Comparison of ENCODE assay signal across 18 cellular contexts in genomic region chr1:17662296-17662695, GRCh38.
"Had no signal": no experiment of that assay in that cellular context is flagged by ENCODE, and none has a peak within 500 bp of the region (broad histone marks: within the 10 kb centered on the region; RNA-seq: fewer than 3 reads in every experiment).

No MANE protein-coding gene starts in this region.

- ATAC-seq: activated CD4-positive, alpha-beta T cell treated with anti-CD3 and anti-CD28 coated beads for 36 hours had no signal

- H3K36me3 Mint-ChIP-seq: activated CD4-positive, alpha-beta memory T cell treated with anti-CD3 and anti-CD28 coated beads for 36 hours; activated CD8-positive, alpha-beta memory T cell treated with anti-CD3 and anti-CD28 coated beads, Interleukin-2, amount 10 ng/mL, durations not matched to agents 7 days and 5 days; activated naive CD4-positive, alpha-beta T cell treated with anti-CD3 and anti-CD28 coated beads, Interleukin-2, amount 50 U/mL, for 24 hours; activated naive CD8-positive, alpha-beta T cell treated with anti-CD3 and anti-CD28 coated beads for 36 hours had no signal

- H3K27ac Mint-ChIP-seq: activated CD4-positive, alpha-beta memory T cell treated with anti-CD3 and anti-CD28 coated beads for 36 hours; activated CD4-positive, alpha-beta T cell treated with anti-CD3 and anti-CD28 coated beads for 36 hours; activated CD4-positive, alpha-beta T cell treated with anti-CD3 and anti-CD28 coated beads, Interleukin-2, amount 10 ng/mL, durations not matched to agents 24 days and 14 days; activated CD8-positive, alpha-beta memory T cell treated with anti-CD3 and anti-CD28 coated beads, Interleukin-2, amount 10 ng/mL, durations not matched to agents 7 days and 5 days; activated CD8-positive, alpha-beta T cell treated with anti-CD3 and anti-CD28 coated beads, Interleukin-2, amount 10 ng/mL, durations not matched to agents 7 days and 5 days; activated naive CD4-positive, alpha-beta T cell treated with anti-CD3 and anti-CD28 coated beads for 36 hours; activated naive CD4-positive, alpha-beta T cell treated with anti-CD3 and anti-CD28 coated beads, Interleukin-2, amount 50 U/mL, for 24 hours; activated naive CD8-positive, alpha-beta T cell treated with anti-CD3 and anti-CD28 coated beads for 36 hours; activated T-helper 1 cell treated with anti-CD3 and anti-CD28 coated beads, Interleukin-12 subunit alpha, Interleukin-12 subunit beta, Interleukin-2, Interleukin-4 antibody, amounts not matched to agents 30 ng/mL and 10 ng/mL and 1 ng/mL, durations not matched to agents 14 hours and 24 hours and 36 hours; activated T-helper 2 cell treated with anti-CD3 and anti-CD28 coated beads, Interferon-gamma antibody, Interleukin-2, Interleukin-4, amounts not matched to agents 10 μg/mL and 5 μg/mL and 100 μg/mL, durations not matched to agents 14 hours and 24 hours and 36 hours; dendritic cell treated with granulocyte-macrophage colony-stimulating factor and Interleukin-4, amounts not matched to agents 40 ng/mL and 50 ng/mL, for 4 days; endodermal cell had no signal

- H3K27me3 ChIP-seq: ascending aorta, brain microvascular endothelial cell, dorsolateral prefrontal cortex had no signal

- H3K27me3 Mint-ChIP-seq: activated CD4-positive, alpha-beta memory T cell treated with anti-CD3 and anti-CD28 coated beads for 36 hours; activated CD4-positive, alpha-beta T cell treated with anti-CD3 and anti-CD28 coated beads for 36 hours; activated CD4-positive, alpha-beta T cell treated with anti-CD3 and anti-CD28 coated beads, Interleukin-2, amount 10 ng/mL, durations not matched to agents 24 days and 14 days; activated CD8-positive, alpha-beta memory T cell treated with anti-CD3 and anti-CD28 coated beads, Interleukin-2, amount 10 ng/mL, durations not matched to agents 7 days and 5 days; activated naive CD4-positive, alpha-beta T cell treated with anti-CD3 and anti-CD28 coated beads, Interleukin-2, amount 50 U/mL, for 24 hours; activated naive CD8-positive, alpha-beta T cell treated with anti-CD3 and anti-CD28 coated beads for 36 hours; dendritic cell treated with granulocyte-macrophage colony-stimulating factor and Interleukin-4, amounts not matched to agents 40 ng/mL and 50 ng/mL, for 4 days had no signal

- H3K9me3 ChIP-seq: ascending aorta had no signal

- H3K4me3 ChIP-seq: ascending aorta, coronary artery, dorsolateral prefrontal cortex had no signal

- H3K27ac ChIP-seq: ascending aorta, brain microvascular endothelial cell, WERI-Rb-1 had no signal

- H3K4me3 Mint-ChIP-seq: activated CD4-positive, alpha-beta memory T cell treated with anti-CD3 and anti-CD28 coated beads for 36 hours; activated CD4-positive, alpha-beta T cell treated with anti-CD3 and anti-CD28 coated beads for 36 hours; activated CD4-positive, alpha-beta T cell treated with anti-CD3 and anti-CD28 coated beads, Interleukin-2, amount 10 ng/mL, durations not matched to agents 24 days and 14 days; activated CD8-positive, alpha-beta memory T cell treated with anti-CD3 and anti-CD28 coated beads, Interleukin-2, amount 10 ng/mL, durations not matched to agents 7 days and 5 days; activated CD8-positive, alpha-beta T cell treated with anti-CD3 and anti-CD28 coated beads, Interleukin-2, amount 10 ng/mL, durations not matched to agents 7 days and 5 days; activated naive CD4-positive, alpha-beta T cell treated with anti-CD3 and anti-CD28 coated beads for 36 hours; activated naive CD4-positive, alpha-beta T cell treated with anti-CD3 and anti-CD28 coated beads, Interleukin-2, amount 50 U/mL, for 24 hours; activated naive CD8-positive, alpha-beta T cell treated with anti-CD3 and anti-CD28 coated beads for 36 hours; activated T-helper 1 cell treated with anti-CD3 and anti-CD28 coated beads, Interleukin-12 subunit alpha, Interleukin-12 subunit beta, Interleukin-2, Interleukin-4 antibody, amounts not matched to agents 30 ng/mL and 10 ng/mL and 1 ng/mL, durations not matched to agents 14 hours and 24 hours and 36 hours; central memory CD8-positive, alpha-beta T cell; dendritic cell treated with granulocyte-macrophage colony-stimulating factor and Interleukin-4, amounts not matched to agents 40 ng/mL and 50 ng/mL, for 4 days; endodermal cell had no signal

- H3K4me1 Mint-ChIP-seq: activated CD4-positive, alpha-beta T cell treated with anti-CD3 and anti-CD28 coated beads for 36 hours; activated CD4-positive, alpha-beta T cell treated with anti-CD3 and anti-CD28 coated beads, Interleukin-2, amount 10 ng/mL, durations not matched to agents 24 days and 14 days; activated CD8-positive, alpha-beta memory T cell treated with anti-CD3 and anti-CD28 coated beads, Interleukin-2, amount 10 ng/mL, durations not matched to agents 7 days and 5 days; activated naive CD4-positive, alpha-beta T cell treated with anti-CD3 and anti-CD28 coated beads, Interleukin-2, amount 50 U/mL, for 24 hours; activated naive CD8-positive, alpha-beta T cell treated with anti-CD3 and anti-CD28 coated beads for 36 hours; endodermal cell had no signal

- H3K9me3 Mint-ChIP-seq: activated CD4-positive, alpha-beta memory T cell treated with anti-CD3 and anti-CD28 coated beads for 36 hours; activated CD4-positive, alpha-beta T cell treated with anti-CD3 and anti-CD28 coated beads, Interleukin-2, amount 10 ng/mL, durations not matched to agents 24 days and 14 days; activated naive CD4-positive, alpha-beta T cell treated with anti-CD3 and anti-CD28 coated beads for 36 hours; activated naive CD4-positive, alpha-beta T cell treated with anti-CD3 and anti-CD28 coated beads, Interleukin-2, amount 50 U/mL, for 24 hours; activated naive CD8-positive, alpha-beta T cell treated with anti-CD3 and anti-CD28 coated beads for 36 hours; activated T-helper 1 cell treated with anti-CD3 and anti-CD28 coated beads, Interleukin-12 subunit alpha, Interleukin-12 subunit beta, Interleukin-2, Interleukin-4 antibody, amounts not matched to agents 30 ng/mL and 10 ng/mL and 1 ng/mL, durations not matched to agents 14 hours and 24 hours and 36 hours; activated T-helper 2 cell treated with anti-CD3 and anti-CD28 coated beads, Interferon-gamma antibody, Interleukin-2, Interleukin-4, amounts not matched to agents 10 μg/mL and 5 μg/mL and 100 μg/mL, durations not matched to agents 14 hours and 24 hours and 36 hours; central memory CD8-positive, alpha-beta T cell; dendritic cell treated with granulocyte-macrophage colony-stimulating factor and Interleukin-4, amounts not matched to agents 40 ng/mL and 50 ng/mL, for 4 days; endodermal cell had no signal

- H3K36me3 ChIP-seq: brain microvascular endothelial cell had no signal
